ENCODE assay signal across 16 cellular contexts in the genomic region with DNA sequence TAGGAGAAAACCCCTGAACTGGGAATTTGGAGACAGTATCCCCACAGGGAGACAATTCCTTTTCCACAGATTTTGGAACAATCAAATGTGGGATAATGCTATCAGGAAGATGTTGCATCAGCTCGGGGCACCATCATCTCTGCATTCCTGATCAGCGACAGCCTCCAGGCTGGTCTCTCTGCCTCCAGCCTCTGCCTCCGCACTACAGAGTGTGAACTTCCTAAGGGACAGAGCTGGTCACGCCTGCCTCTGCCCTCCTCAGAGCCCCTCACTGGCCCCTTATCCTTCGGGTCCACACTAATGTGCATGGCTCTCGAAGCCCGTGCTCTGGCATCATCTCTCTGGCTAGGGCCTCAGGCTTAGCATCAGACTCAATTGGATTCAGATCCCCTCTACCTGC. TPM values are rescaled to one million over a fixed set of nuclear protein-coding genes. Genes with fewer than 3 reads are reported as not detected.
A peak's percentile ranks its signal among the peaks of the same experiment; 100 is the strongest.
DNase-seq lines count a peak whose midpoint lies in the region; TF ChIP-seq lines count a peak whose summit lies in the region.
"Had no signal": no experiment of that assay in that cellular context is flagged by ENCODE, and none has a peak within 500 bp of the region (broad histone marks: within the 10 kb centered on the region; RNA-seq: fewer than 3 reads in every experiment).

No MANE protein-coding gene starts in this region.

- 90% methylated on average over 5 of the region's 7 CpGs for whole genome bisulfite sequencing in esophagus muscularis mucosa
- no CpG with 5 or more reads among the region's 7 CpGs for WGBS in trophoblast cell (ENCODE audit: extremely low coverage, insufficient coverage, insufficient read length)

- H3K4me3 ChIP-seq in esophagus muscularis mucosa (no peak overlapping the region), trophoblast cell (ENCODE audit: low read depth, low read length) (no peak overlapping the region)
- H3K4me3 ChIP-seq: A549 had no signal

- H3K36me3 ChIP-seq in esophagus muscularis mucosa (no peaks in the 10 kb centered on the region), trophoblast cell (ENCODE audit: control insufficient read depth in 1 of 2, insufficient read depth in 2 of 2, low read length in 2 of 2) (no peaks in the 10 kb centered on the region)

- H4K12ac ChIP-seq in trophoblast cell (ENCODE audit: low read depth, low read length), result no peak overlapping the region

- no peaks in the 10 kb centered on the region for H3K79me2 ChIP-seq in trophoblast cell (ENCODE audit: control insufficient read depth, insufficient read depth, low read length, poor library complexity)

- no peak overlapping the region for H3K14ac ChIP-seq in trophoblast cell (ENCODE audit: low read length)

- H2BK120ac ChIP-seq in trophoblast cell (ENCODE audit: insufficient read depth, low read length, poor library complexity), result no peak overlapping the region

- peaks cover 2% of the 10 kb centered on the region for H3K79me1 ChIP-seq in trophoblast cell (ENCODE audit: low read length)

- no peak overlapping the region for H2BK5ac ChIP-seq in trophoblast cell (ENCODE audit: low read depth, low read length, poor library complexity)

- no peak overlapping the region for H3K4ac ChIP-seq in trophoblast cell (ENCODE audit: low read depth, low read length)

- intact Hi-C loops in esophagus muscularis mucosa (cut with DNase I), result no loop called here

- DNase-seq in activated CD8-positive, alpha-beta memory T cell treated with anti-CD3 and anti-CD28 coated beads for 24 hours, result peak; percentile 33
- no peak for DNase-seq in activated CD8-positive, alpha-beta memory T cell treated with anti-CD3 and anti-CD28 coated beads, Interleukin-2, amount 50 U/mL, for 4 hours
- peak; percentile 75 for DNase-seq in esophagus muscularis mucosa (ENCODE audit: extremely low spot score)
- DNase-seq in trophoblast cell, result peak; percentile 76 to 92
- no peak for DNase-seq in NCI-H226
- no peak for DNase-seq in NCI-H1930 (lab: John Stamatoyannopoulos, UW)
- no peak for DNase-seq in NCI-H2227 (lab: John Stamatoyannopoulos, UW; ENCODE audit: unreplicated experiment)
- DNase-seq: Caco-2; CD4-positive, alpha-beta T cell; GOT3 had no signal

- H3K18ac ChIP-seq in trophoblast cell (ENCODE audit: low read length), result no peak overlapping the region

- H3K4me1 ChIP-seq in esophagus muscularis mucosa, result no peaks in the 10 kb centered on the region
- H3K4me1 ChIP-seq in trophoblast cell (ENCODE audit: control insufficient read depth in 1 of 2, insufficient read depth in 2 of 2, low read length in 2 of 2), result peaks cover 7 to 15% of the 10 kb centered on the region in 2 experiments
- H3K4me1 ChIP-seq: A549, Caco-2 had no signal

- H3K4me2 ChIP-seq in trophoblast cell (ENCODE audit: low read length), result no peak overlapping the region
- H3K4me2 ChIP-seq: A549 had no signal

- H3K27me3 ChIP-seq in esophagus muscularis mucosa (no peaks in the 10 kb centered on the region), trophoblast cell (ENCODE audit: insufficient read depth, low read length) (no peaks in the 10 kb centered on the region)

- TF ChIP-seq EP300 in esophagus muscularis mucosa (IDR thresholded peaks at IDR 0.05), result no peak

- no peak overlapping the region for H2AFZ ChIP-seq in trophoblast cell (ENCODE audit: insufficient read depth, low read length, poor library complexity)

- H2BK12ac ChIP-seq in trophoblast cell (ENCODE audit: low read length), result no peak overlapping the region

- H3K9me3 ChIP-seq in esophagus muscularis mucosa (peaks cover 0 to 4% (median 0%) of the 10 kb centered on the region in 4 donors), trophoblast cell (ENCODE audit: insufficient read depth, low read depth, low read length) (no peaks in the 10 kb centered on the region)
- H3K9me3 ChIP-seq: A549, Caco-2 had no signal

- H3K27ac ChIP-seq in esophagus muscularis mucosa (replicated peaks in 1 of 4), result no peak overlapping the region
- H3K27ac ChIP-seq in trophoblast cell (ENCODE audit: low read depth, low read length), result no peak overlapping the region
- H3K27ac ChIP-seq: 22Rv1, A549, C4-2B had no signal

- no peak for TF ChIP-seq CTCF in esophagus muscularis mucosa (IDR thresholded peaks at IDR 0.05)

- H2AK5ac ChIP-seq in trophoblast cell (ENCODE audit: low read length), result no peak overlapping the region

- no peak overlapping the region for H4K91ac ChIP-seq in trophoblast cell (ENCODE audit: low read depth, low read length)

- H3K9ac ChIP-seq in trophoblast cell (ENCODE audit: low read length), result no peak overlapping the region

- H3K23ac ChIP-seq in trophoblast cell (ENCODE audit: low read length), result no peak overlapping the region

- no peak for TF ChIP-seq POLR2A in esophagus muscularis mucosa (IDR thresholded peaks at IDR 0.05; ENCODE audit: low read depth)

- no peak overlapping the region for H4K8ac ChIP-seq in trophoblast cell (ENCODE audit: low read depth, low read length)

RNA-seq across cellular contexts. Expression of a gene that starts 8.6 kb away (rescaled TPM):
- total RNA-seq in esophagus muscularis mucosa, result not detected
- 0.08 and 0.16 TPM in 2 replicates for polyA plus RNA-seq in trophoblast cell (2013)
- total RNA-seq: H9, HT1080 had no signal
- polyA plus RNA-seq: A549, BJ had no signal

Comparison
In these comparisons a context has a peak if more than half of its experiments do, and no peak if none do; other contexts are left out.
1. DNase-seq: peak in activated CD8-positive, alpha-beta memory T cell treated with anti-CD3 and anti-CD28 coated beads for 24 hours (single experiment), esophagus muscularis mucosa (single experiment) and trophoblast cell (2 of 2); none in activated CD8-positive, alpha-beta memory T cell treated with anti-CD3 and anti-CD28 coated beads, Interleukin-2, amount 50 U/mL, for 4 hours (single experiment), NCI-H226 (single experiment), NCI-H1930 (0 of 2) and NCI-H2227 (single experiment).